In the genomic region with DNA sequence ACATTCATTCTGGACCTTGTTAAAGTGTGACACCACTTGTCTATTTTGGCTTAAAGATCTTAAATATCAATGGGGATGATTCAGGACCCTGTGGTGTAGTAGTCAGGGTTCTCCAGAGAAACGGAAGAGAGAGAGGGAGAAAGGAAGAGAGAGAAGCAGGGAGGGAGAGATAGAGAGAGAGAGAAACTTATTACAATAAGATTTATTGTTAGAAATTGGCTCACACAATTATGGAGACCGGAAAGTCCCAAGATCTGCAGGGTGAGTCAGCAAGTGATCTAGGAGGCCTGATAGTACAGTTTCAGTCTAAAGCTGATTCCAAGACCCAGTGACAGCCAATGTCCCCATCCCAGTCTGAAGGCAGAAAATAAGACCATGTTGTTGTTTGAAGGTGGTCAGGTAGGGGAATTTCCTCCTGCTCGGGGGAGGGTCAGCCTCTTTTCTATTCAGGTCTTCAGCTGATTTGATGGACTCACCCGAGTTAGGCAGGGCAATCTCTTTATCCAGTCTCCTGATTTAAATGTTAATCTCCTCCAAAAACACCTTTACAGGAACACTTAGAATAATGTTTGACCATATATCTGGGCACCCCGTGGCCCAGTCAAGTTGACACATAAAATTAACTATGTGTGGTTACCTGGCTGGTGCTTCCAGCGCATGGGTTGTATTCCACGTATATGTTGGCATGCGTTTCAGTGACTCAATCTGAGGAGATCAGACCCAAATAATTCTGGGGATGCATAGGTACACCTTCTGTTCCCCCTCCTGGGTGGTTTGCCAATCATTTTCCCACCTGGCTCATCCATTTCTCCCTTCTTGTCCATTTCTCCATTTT, we compare ENCODE assay signal across 28 cellular contexts.
A peak's percentile ranks its signal among the peaks of the same experiment; 100 is the strongest.
DNase-seq lines count a peak whose midpoint lies in the region; ATAC-seq, FAIRE-seq and TF ChIP-seq lines count a peak whose summit lies in the region.
"Had no signal": no experiment of that assay in that cellular context is flagged by ENCODE, and none has a peak within 500 bp of the region (broad histone marks: within the 10 kb centered on the region; RNA-seq: fewer than 3 reads in every experiment).

No MANE protein-coding gene starts in this region.

- H3K9me2 ChIP-seq in OCI-LY1 (ENCODE audit: low read depth, low read length) = no peaks in the 10 kb centered on the region

- no peak for ATAC-seq in K562
- ATAC-seq: activated CD8-positive, alpha-beta memory T cell treated with anti-CD3 and anti-CD28 coated beads, Interleukin-2, amount 10 ng/mL, durations not matched to agents 7 days and 5 days; T-cell had no signal

- H3K4me3 ChIP-seq in OCI-LY1 (ENCODE audit: low read depth, low read length, poor library complexity, severe bottlenecking) (no peak overlapping the region), K562 (no peak overlapping the region), suprapubic skin (no peak overlapping the region), thyroid gland (replicated peaks in 1 of 3) (no peak overlapping the region)
- H3K4me3 ChIP-seq: cardiac muscle cell, tibial nerve had no signal

- H3K4me2 ChIP-seq in OCI-LY1 (ENCODE audit: low read length) (no peak overlapping the region), K562 (ENCODE audit: insufficient read depth, low read length) (no peak overlapping the region)

- WGBS in K562 (ENCODE audit: insufficient coverage, low coverage, missing lambda C conversion rate) = 3% methylated on average over 7 of the region's 8 CpGs
- 62% methylated on average over 8 of the region's 8 CpGs for WGBS in suprapubic skin
- 78 to 79% methylated on average over 8 of the region's 8 CpGs for WGBS in thyroid gland, 2 donors

- no peak for TF ChIP-seq CTCF in OCI-LY1 (IDR thresholded peaks at IDR 0.05; ENCODE audit: low read length)
- no peak for TF ChIP-seq CTCF in K562 (IDR thresholded peaks at IDR 0.05 in 2 of 3, conservative IDR thresholded peaks at IDR 0.05 in 1 of 3; ENCODE audit: insufficient read depth in 2 of 3, low read depth in 1 of 3, low read length in 3 of 3)
- TF ChIP-seq CTCF in suprapubic skin (IDR thresholded peaks at IDR 0.05) = no peak
- no peak for TF ChIP-seq CTCF in RWPE1 (conservative IDR thresholded peaks at IDR 0.05; ENCODE audit: low read depth)
- no peak for TF ChIP-seq CTCF in thyroid gland (IDR thresholded peaks at IDR 0.05)

- POLR2A ChIA-PET in K562 (lab: Yijun Ruan, JAX) (no interaction called here), RWPE1 (lab: Yijun Ruan, JAX; ENCODE audit: low non-redundant PET) (no interaction called here)

- FAIRE-seq in K562 (lab: Jason Lieb, UNC) = no peak
- FAIRE-seq: endometrium, HTR-8/SVneo, keratinocyte, TTC549 had no signal

- no peak for TF ChIP-seq EP300 in K562 (IDR thresholded peaks at IDR 0.05; ENCODE audit: low read length)
- TF ChIP-seq EP300 in suprapubic skin (IDR thresholded peaks at IDR 0.05) = no peak

- H3K36me3 ChIP-seq in OCI-LY1 (ENCODE audit: insufficient read depth, low read length) = peaks cover 5% of the 10 kb centered on the region; the same call in 1 of the 2 replicates
- no peaks in the 10 kb centered on the region for H3K36me3 ChIP-seq in K562 (ENCODE audit: control insufficient read depth, insufficient read depth, low read length)
- H3K36me3 ChIP-seq in suprapubic skin = no peaks in the 10 kb centered on the region
- no peaks in the 10 kb centered on the region for H3K36me3 ChIP-seq in thyroid gland
- H3K36me3 ChIP-seq: cardiac muscle cell, tibial nerve had no signal

- H3K27me3 ChIP-seq in OCI-LY1 (ENCODE audit: insufficient read depth, low read length) = no peaks in the 10 kb centered on the region
- no peaks in the 10 kb centered on the region for H3K27me3 ChIP-seq in K562 (ENCODE audit: control insufficient read depth in 2 of 2, insufficient read depth in 2 of 2, low read length in 2 of 2)
- no peaks in the 10 kb centered on the region for H3K27me3 ChIP-seq in suprapubic skin
- no peaks in the 10 kb centered on the region for H3K27me3 ChIP-seq in thyroid gland
- H3K27me3 ChIP-seq: cardiac muscle cell, tibial nerve had no signal

- TF ChIP-seq POLR2A in K562 (conservative IDR thresholded peaks at IDR 0.05) (no peak), suprapubic skin (IDR thresholded peaks at IDR 0.05) (no peak), thyroid gland (IDR thresholded peaks at IDR 0.05) (no peak)

- CTCF ChIA-PET in K562 (lab: Yijun Ruan, JAX; ENCODE audit: low intra/inter-chr PET ratio) (no interaction called here), RWPE1 (lab: Yijun Ruan, JAX) (no interaction called here)

- no peak for TF ChIP-seq RAD21 in K562 (CRISPR knock-in tag; conservative IDR thresholded peaks at IDR 0.05 in 1 of 2, IDR thresholded peaks at IDR 0.05 in 1 of 2)

- 0 out of 2 replicates have a peak overlapping the region, but pooled peaks have one; percentile 68 for H2AFZ ChIP-seq in OCI-LY1 (ENCODE audit: low read length)
- no peak overlapping the region for H2AFZ ChIP-seq in K562 (ENCODE audit: low read depth, low read length)

- no peaks in the 10 kb centered on the region for H3K79me2 ChIP-seq in OCI-LY1 (ENCODE audit: insufficient read depth, low read length)
- H3K79me2 ChIP-seq in K562 (ENCODE audit: control insufficient read depth, insufficient read depth, low read length) = no peaks in the 10 kb centered on the region

- no peak overlapping the region for H3K9ac ChIP-seq in OCI-LY1 (ENCODE audit: low read length)
- no peak overlapping the region for H3K9ac ChIP-seq in K562 (ENCODE audit: insufficient read depth in 1 of 2, low read depth in 2 of 2, low read length in 2 of 2)

- intact Hi-C loops in K562 (cut with micrococcal nuclease) (no loop called here), thyroid gland (cut with DNase I) (no loop called here)

- no peak overlapping the region for H3K27ac ChIP-seq in OCI-LY1 (ENCODE audit: low read depth, low read length, poor library complexity, severe bottlenecking)
- no peak overlapping the region for H3K27ac ChIP-seq in K562 (ENCODE audit: extremely low read depth, low read depth, low read length)
- H3K27ac ChIP-seq in suprapubic skin = peak overlapping the region; percentile 22
- no peak overlapping the region for H3K27ac ChIP-seq in RWPE1
- no peak overlapping the region for H3K27ac ChIP-seq in thyroid gland
- H3K27ac ChIP-seq: cardiac muscle cell had no signal

- in situ Hi-C loops in K562 (cut with MboI) = no loop called here

- no peaks in the 10 kb centered on the region for H4K20me1 ChIP-seq in OCI-LY1 (ENCODE audit: insufficient read depth, low read length)
- H4K20me1 ChIP-seq in K562 (replicated peaks; ENCODE audit: control insufficient read depth, insufficient read depth, low read length) = no peaks in the 10 kb centered on the region

- H3F3A ChIP-seq in OCI-LY1 (ENCODE audit: insufficient read depth, low read length) = no peaks in the 10 kb centered on the region

- H3K9me3 ChIP-seq in OCI-LY1 (ENCODE audit: low read length) (peaks cover 10% of the 10 kb centered on the region), K562 (replicated peaks; ENCODE audit: control insufficient read depth, insufficient read depth, low read depth, low read length) (no peaks in the 10 kb centered on the region), suprapubic skin (no peaks in the 10 kb centered on the region), thyroid gland (no peaks in the 10 kb centered on the region)

- no TSS peak for BruUV-seq in K562 (replicated peaks; lab: Mats Ljungman, UMichigan)

- DNase-seq in stimulated activated CD4-positive, alpha-beta T cell treated with anti-CD3 and anti-CD28 coated beads, Interleukin-15, amount 100 ng/mL, for 24 hours = peak; percentile 7
- DNase-seq in stimulated activated CD4-positive, alpha-beta T cell treated with anti-CD3 and anti-CD28 coated beads, Interleukin-4, amount 100 ng/mL, for 4 hours = no peak
- DNase-seq in K562 (ENCODE audit: extremely low read depth in 1 of 4, low spot score in 3 of 4) (no peak), suprapubic skin (ENCODE audit: low spot score in 2 of 2) (no peak), RWPE1 (ENCODE audit: low spot score) (no peak), amygdala (lab: John Stamatoyannopoulos, UW) (no peak), thyroid gland (no peak)
- DNase-seq: activated CD8-positive, alpha-beta memory T cell treated with anti-CD3 and anti-CD28 coated beads, Interleukin-2, amount 10 ng/mL, durations not matched to agents 7 days and 5 days; activated T-cell treated with anti-CD3 and anti-CD28 coated beads, Interleukin-2, amount 50 U/mL, for 72 hours; aorta; C1 segment of cervical spinal cord; Calu3; midbrain; NCI-H1092 treated with DMSO at 0.1 percent for 48 hours; NCI-H187 treated with DMSO at 0.1 percent for 48 hours; NCI-H524 treated with DMSO at 0.1 percent for 48 hours; retina; SHP77 treated with DMSO at 0.1 percent for 48 hours; stimulated activated CD4-positive, alpha-beta T cell treated with anti-CD3 and anti-CD28 coated beads, Interleukin-2, amount 100 ng/mL, for 48 hours; stimulated activated naive CD4-positive, alpha-beta T cell treated with Interleukin-2 at 50 U/mL for 16 hours; T-cell had no signal

- H3K9me1 ChIP-seq in K562 (ENCODE audit: control insufficient read depth, insufficient read depth, low read length) = no peaks in the 10 kb centered on the region

- H3K4me1 ChIP-seq in OCI-LY1 (ENCODE audit: insufficient read depth, low read length, severe bottlenecking) (peaks cover under 1% of the 10 kb centered on the region), K562 (replicated peaks in 1 of 2; ENCODE audit: control insufficient read depth in 2 of 2, insufficient read depth in 2 of 2, low read length in 2 of 2) (no peaks in the 10 kb centered on the region), suprapubic skin (peaks cover 8% of the 10 kb centered on the region), thyroid gland (no peaks in the 10 kb centered on the region)

TF ChIP-seq in K562, 482 proteins besides CTCF, POLR2A, EP300 and RAD21 (continues in another document):
- peak; percentile 47 for TF ChIP-seq C11orf30 (IDR thresholded peaks at IDR 0.05; ENCODE audit: low read depth)
